ENCODE assay signal across 1 cellular context in the genomic region with DNA sequence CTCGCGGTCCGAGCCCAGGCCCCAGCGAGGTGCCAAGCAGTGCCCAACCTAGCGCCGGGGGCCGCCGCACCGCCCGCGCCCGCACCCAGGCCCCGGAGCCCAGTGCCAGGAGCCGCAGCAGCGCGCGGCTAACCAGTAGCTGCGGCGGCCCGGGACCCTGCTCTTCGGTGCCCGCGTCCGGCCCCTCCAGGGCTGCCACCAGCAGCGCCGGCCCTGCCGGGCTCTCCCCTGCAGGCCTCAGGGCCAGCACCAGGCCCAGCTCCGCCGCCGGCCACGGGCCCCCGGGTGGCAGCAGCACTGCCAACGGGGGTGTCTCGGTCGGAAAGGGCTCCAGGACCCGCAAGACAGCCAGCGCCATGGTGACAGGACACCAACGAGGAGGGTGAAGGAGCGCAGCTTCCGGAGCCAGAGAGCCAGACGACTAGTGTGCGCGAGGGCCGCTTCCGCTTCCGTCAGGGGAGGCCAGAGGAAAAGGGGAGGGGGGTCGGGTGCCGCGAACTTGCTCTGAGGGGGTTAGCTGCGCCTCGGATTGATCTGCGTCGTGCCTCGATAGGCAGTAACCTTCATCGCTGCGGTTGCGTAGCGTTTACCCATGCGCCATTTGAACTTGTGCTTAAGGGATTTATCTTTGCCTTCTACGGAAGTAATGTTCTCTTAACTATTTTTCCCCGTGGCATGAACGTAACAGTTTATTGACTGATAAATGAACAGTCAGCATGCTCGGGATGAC.
A peak's percentile ranks its signal among the peaks of the same experiment; 100 is the strongest.
TF ChIP-seq lines count a peak whose summit lies in the region.

A gene with protein sequence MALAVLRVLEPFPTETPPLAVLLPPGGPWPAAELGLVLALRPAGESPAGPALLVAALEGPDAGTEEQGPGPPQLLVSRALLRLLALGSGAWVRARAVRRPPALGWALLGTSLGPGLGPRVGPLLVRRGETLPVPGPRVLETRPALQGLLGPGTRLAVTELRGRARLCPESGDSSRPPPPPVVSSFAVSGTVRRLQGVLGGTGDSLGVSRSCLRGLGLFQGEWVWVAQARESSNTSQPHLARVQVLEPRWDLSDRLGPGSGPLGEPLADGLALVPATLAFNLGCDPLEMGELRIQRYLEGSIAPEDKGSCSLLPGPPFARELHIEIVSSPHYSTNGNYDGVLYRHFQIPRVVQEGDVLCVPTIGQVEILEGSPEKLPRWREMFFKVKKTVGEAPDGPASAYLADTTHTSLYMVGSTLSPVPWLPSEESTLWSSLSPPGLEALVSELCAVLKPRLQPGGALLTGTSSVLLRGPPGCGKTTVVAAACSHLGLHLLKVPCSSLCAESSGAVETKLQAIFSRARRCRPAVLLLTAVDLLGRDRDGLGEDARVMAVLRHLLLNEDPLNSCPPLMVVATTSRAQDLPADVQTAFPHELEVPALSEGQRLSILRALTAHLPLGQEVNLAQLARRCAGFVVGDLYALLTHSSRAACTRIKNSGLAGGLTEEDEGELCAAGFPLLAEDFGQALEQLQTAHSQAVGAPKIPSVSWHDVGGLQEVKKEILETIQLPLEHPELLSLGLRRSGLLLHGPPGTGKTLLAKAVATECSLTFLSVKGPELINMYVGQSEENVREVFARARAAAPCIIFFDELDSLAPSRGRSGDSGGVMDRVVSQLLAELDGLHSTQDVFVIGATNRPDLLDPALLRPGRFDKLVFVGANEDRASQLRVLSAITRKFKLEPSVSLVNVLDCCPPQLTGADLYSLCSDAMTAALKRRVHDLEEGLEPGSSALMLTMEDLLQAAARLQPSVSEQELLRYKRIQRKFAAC (minus strand): TSS at position 389 of the 730 bp plus-strand sequence. CDS start 31 bp downstream, at position 358.

TF ChIP-seq in HEK293, 187 proteins besides CTCF, POLR2A, EP300 and RAD21 (continued from another document and continues in another):
- TF ChIP-seq SP2 (tag by site-specific recombination; IDR thresholded peaks at IDR 0.05): peak; percentile 76
- TF ChIP-seq ZNF664 (tag by site-specific recombination; IDR thresholded peaks at IDR 0.05): no peak
- peak; percentile 80 for TF ChIP-seq FEZF1 (tag by site-specific recombination; IDR thresholded peaks at IDR 0.05)
- peak; percentile 6; the same call in 1 of the 2 replicates for TF ChIP-seq KLF1 (tag by site-specific recombination; IDR thresholded peaks at IDR 0.05)
- no peak for TF ChIP-seq HOXD13 (CRISPR knock-in tag; IDR thresholded peaks at IDR 0.05; ENCODE audit: borderline replicate concordance)
- peak; percentile 95 for TF ChIP-seq ZBTB17 (tag by site-specific recombination; IDR thresholded peaks at IDR 0.05)
- TF ChIP-seq ZNF155 (tag by site-specific recombination; IDR thresholded peaks at IDR 0.05): no peak
- TF ChIP-seq, protein P1, sequence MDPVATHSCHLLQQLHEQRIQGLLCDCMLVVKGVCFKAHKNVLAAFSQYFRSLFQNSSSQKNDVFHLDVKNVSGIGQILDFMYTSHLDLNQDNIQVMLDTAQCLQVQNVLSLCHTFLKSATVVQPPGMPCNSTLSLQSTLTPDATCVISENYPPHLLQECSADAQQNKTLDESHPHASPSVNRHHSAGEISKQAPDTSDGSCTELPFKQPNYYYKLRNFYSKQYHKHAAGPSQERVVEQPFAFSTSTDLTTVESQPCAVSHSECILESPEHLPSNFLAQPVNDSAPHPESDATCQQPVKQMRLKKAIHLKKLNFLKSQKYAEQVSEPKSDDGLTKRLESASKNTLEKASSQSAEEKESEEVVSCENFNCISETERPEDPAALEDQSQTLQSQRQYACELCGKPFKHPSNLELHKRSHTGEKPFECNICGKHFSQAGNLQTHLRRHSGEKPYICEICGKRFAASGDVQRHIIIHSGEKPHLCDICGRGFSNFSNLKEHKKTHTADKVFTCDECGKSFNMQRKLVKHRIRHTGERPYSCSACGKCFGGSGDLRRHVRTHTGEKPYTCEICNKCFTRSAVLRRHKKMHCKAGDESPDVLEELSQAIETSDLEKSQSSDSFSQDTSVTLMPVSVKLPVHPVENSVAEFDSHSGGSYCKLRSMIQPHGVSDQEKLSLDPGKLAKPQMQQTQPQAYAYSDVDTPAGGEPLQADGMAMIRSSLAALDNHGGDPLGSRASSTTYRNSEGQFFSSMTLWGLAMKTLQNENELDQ (tag by site-specific recombination; IDR thresholded peaks at IDR 0.05; ENCODE audit: low read depth): no peak
- TF ChIP-seq, protein P2, sequence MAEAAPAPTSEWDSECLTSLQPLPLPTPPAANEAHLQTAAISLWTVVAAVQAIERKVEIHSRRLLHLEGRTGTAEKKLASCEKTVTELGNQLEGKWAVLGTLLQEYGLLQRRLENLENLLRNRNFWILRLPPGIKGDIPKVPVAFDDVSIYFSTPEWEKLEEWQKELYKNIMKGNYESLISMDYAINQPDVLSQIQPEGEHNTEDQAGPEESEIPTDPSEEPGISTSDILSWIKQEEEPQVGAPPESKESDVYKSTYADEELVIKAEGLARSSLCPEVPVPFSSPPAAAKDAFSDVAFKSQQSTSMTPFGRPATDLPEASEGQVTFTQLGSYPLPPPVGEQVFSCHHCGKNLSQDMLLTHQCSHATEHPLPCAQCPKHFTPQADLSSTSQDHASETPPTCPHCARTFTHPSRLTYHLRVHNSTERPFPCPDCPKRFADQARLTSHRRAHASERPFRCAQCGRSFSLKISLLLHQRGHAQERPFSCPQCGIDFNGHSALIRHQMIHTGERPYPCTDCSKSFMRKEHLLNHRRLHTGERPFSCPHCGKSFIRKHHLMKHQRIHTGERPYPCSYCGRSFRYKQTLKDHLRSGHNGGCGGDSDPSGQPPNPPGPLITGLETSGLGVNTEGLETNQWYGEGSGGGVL (tag by site-specific recombination; IDR thresholded peaks at IDR 0.05): peak; percentile 60; the same call in 1 of the 2 replicates
- TF ChIP-seq ZSCAN23 (tag by site-specific recombination; IDR thresholded peaks at IDR 0.05): no peak
- TF ChIP-seq ZFP3 (tag by site-specific recombination; IDR thresholded peaks at IDR 0.05; ENCODE audit: low read depth): no peak
- 0 out of 2 replicates have a peak, but pooled peaks have one; percentile 17 for TF ChIP-seq ZNF677 (tag by site-specific recombination; IDR thresholded peaks at IDR 0.05)
- TF ChIP-seq, protein P3, sequence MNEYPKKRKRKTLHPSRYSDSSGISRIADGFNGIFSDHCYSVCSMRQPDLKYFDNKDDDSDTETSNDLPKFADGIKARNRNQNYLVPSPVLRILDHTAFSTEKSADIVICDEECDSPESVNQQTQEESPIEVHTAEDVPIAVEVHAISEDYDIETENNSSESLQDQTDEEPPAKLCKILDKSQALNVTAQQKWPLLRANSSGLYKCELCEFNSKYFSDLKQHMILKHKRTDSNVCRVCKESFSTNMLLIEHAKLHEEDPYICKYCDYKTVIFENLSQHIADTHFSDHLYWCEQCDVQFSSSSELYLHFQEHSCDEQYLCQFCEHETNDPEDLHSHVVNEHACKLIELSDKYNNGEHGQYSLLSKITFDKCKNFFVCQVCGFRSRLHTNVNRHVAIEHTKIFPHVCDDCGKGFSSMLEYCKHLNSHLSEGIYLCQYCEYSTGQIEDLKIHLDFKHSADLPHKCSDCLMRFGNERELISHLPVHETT (tag by site-specific recombination; IDR thresholded peaks at IDR 0.05): peak; percentile 65; the same call in 1 of the 2 replicates
- TF ChIP-seq, protein P4, sequence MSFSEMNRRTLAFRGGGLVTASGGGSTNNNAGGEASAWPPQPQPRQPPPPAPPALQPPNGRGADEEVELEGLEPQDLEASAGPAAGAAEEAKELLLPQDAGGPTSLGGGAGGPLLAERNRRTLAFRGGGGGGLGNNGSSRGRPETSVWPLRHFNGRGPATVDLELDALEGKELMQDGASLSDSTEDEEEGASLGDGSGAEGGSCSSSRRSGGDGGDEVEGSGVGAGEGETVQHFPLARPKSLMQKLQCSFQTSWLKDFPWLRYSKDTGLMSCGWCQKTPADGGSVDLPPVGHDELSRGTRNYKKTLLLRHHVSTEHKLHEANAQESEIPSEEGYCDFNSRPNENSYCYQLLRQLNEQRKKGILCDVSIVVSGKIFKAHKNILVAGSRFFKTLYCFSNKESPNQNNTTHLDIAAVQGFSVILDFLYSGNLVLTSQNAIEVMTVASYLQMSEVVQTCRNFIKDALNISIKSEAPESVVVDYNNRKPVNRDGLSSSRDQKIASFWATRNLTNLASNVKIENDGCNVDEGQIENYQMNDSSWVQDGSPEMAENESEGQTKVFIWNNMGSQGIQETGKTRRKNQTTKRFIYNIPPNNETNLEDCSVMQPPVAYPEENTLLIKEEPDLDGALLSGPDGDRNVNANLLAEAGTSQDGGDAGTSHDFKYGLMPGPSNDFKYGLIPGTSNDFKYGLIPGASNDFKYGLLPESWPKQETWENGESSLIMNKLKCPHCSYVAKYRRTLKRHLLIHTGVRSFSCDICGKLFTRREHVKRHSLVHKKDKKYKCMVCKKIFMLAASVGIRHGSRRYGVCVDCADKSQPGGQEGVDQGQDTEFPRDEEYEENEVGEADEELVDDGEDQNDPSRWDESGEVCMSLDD (tag by site-specific recombination; IDR thresholded peaks at IDR 0.05): peak; percentile 62
- TF ChIP-seq ZBTB48 (tag by site-specific recombination; IDR thresholded peaks at IDR 0.05): no peak
- TF ChIP-seq ZNF76 (tag by site-specific recombination; IDR thresholded peaks at IDR 0.05; ENCODE audit: borderline replicate concordance, low read depth): 0 out of 2 replicates have a peak, but pooled peaks have one; percentile 23
- TF ChIP-seq ZNF785 (tag by site-specific recombination; IDR thresholded peaks at IDR 0.05): no peak
- TF ChIP-seq ZNF629 (tag by site-specific recombination; IDR thresholded peaks at IDR 0.05): peak; percentile 87
- peak; percentile 56 for TF ChIP-seq SP7 (tag by site-specific recombination; IDR thresholded peaks at IDR 0.05)
- TF ChIP-seq, protein P5, sequence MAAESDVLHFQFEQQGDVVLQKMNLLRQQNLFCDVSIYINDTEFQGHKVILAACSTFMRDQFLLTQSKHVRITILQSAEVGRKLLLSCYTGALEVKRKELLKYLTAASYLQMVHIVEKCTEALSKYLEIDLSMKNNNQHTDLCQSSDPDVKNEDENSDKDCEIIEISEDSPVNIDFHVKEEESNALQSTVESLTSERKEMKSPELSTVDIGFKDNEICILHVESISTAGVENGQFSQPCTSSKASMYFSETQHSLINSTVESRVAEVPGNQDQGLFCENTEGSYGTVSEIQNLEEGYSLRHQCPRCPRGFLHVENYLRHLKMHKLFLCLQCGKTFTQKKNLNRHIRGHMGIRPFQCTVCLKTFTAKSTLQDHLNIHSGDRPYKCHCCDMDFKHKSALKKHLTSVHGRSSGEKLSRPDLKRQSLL (tag by site-specific recombination; IDR thresholded peaks at IDR 0.05): peak; percentile 88
- 0 out of 2 replicates have a peak, but pooled peaks have one; percentile 27 for TF ChIP-seq ZFP69B (tag by site-specific recombination; IDR thresholded peaks at IDR 0.05)
- no peak for TF ChIP-seq ZNF621 (tag by site-specific recombination; IDR thresholded peaks at IDR 0.05)
- TF ChIP-seq ZNF560 (tag by site-specific recombination; IDR thresholded peaks at IDR 0.05; ENCODE audit: borderline replicate concordance): no peak
- 0 out of 2 replicates have a peak, but pooled peaks have one; percentile 55 for TF ChIP-seq ZNF24 (tag by site-specific recombination; IDR thresholded peaks at IDR 0.05)
- no peak for TF ChIP-seq ZNF623 (tag by site-specific recombination; IDR thresholded peaks at IDR 0.05)
- no peak for TF ChIP-seq ZNF707 (tag by site-specific recombination; IDR thresholded peaks at IDR 0.05)
- no peak for TF ChIP-seq ZSCAN16 (tag by site-specific recombination; IDR thresholded peaks at IDR 0.05)
- TF ChIP-seq KLF10 (tag by site-specific recombination; IDR thresholded peaks at IDR 0.05): 0 out of 2 replicates have a peak, but pooled peaks have one; percentile 38
- TF ChIP-seq ZNF792 (tag by site-specific recombination; IDR thresholded peaks at IDR 0.05): no peak
- peak; percentile 76 for TF ChIP-seq GLIS1 (tag by site-specific recombination; IDR thresholded peaks at IDR 0.05)
- no peak for TF ChIP-seq GLI2 (tag by site-specific recombination; IDR thresholded peaks at IDR 0.05; ENCODE audit: borderline replicate concordance, low read depth)
- TF ChIP-seq, protein P6, sequence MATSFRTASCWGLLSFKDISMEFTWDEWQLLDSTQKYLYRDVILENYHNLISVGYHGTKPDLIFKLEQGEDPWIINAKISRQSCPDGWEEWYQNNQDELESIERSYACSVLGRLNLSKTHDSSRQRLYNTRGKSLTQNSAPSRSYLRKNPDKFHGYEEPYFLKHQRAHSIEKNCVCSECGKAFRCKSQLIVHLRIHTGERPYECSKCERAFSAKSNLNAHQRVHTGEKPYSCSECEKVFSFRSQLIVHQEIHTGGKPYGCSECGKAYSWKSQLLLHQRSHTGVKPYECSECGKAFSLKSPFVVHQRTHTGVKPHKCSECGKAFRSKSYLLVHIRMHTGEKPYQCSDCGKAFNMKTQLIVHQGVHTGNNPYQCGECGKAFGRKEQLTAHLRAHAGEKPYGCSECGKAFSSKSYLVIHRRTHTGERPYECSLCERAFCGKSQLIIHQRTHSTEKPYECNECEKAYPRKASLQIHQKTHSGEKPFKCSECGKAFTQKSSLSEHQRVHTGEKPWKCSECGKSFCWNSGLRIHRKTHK (tag by site-specific recombination; IDR thresholded peaks at IDR 0.05): no peak
- TF ChIP-seq ZNF132 (tag by site-specific recombination; IDR thresholded peaks at IDR 0.05; ENCODE audit: borderline replicate concordance): no peak
- no peak for TF ChIP-seq ZNF433 (tag by site-specific recombination; IDR thresholded peaks at IDR 0.05; ENCODE audit: low read depth)
- TF ChIP-seq, protein P7, sequence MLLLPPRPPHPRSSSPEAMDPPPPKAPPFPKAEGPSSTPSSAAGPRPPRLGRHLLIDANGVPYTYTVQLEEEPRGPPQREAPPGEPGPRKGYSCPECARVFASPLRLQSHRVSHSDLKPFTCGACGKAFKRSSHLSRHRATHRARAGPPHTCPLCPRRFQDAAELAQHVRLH (tag by site-specific recombination; IDR thresholded peaks at IDR 0.05): peak; percentile 51; the same call in 1 of the 2 replicates
- no peak for TF ChIP-seq ZNF768 (tag by site-specific recombination; IDR thresholded peaks at IDR 0.05)
- TF ChIP-seq, protein P8, sequence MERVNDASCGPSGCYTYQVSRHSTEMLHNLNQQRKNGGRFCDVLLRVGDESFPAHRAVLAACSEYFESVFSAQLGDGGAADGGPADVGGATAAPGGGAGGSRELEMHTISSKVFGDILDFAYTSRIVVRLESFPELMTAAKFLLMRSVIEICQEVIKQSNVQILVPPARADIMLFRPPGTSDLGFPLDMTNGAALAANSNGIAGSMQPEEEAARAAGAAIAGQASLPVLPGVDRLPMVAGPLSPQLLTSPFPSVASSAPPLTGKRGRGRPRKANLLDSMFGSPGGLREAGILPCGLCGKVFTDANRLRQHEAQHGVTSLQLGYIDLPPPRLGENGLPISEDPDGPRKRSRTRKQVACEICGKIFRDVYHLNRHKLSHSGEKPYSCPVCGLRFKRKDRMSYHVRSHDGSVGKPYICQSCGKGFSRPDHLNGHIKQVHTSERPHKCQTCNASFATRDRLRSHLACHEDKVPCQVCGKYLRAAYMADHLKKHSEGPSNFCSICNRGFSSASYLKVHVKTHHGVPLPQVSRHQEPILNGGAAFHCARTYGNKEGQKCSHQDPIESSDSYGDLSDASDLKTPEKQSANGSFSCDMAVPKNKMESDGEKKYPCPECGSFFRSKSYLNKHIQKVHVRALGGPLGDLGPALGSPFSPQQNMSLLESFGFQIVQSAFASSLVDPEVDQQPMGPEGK (tag by site-specific recombination; IDR thresholded peaks at IDR 0.05): peak; percentile 93
- TF ChIP-seq KLF7 (tag by site-specific recombination; IDR thresholded peaks at IDR 0.05; ENCODE audit: borderline replicate concordance): no peak
- 0 out of 2 replicates have a peak, but pooled peaks have one; percentile 35 for TF ChIP-seq ZNF184 (tag by site-specific recombination; IDR thresholded peaks at IDR 0.05)
- TF ChIP-seq ZNF501 (tag by site-specific recombination; IDR thresholded peaks at IDR 0.05): peak; percentile 83; the same call in 1 of the 2 replicates
- TF ChIP-seq ZNF394 (tag by site-specific recombination; IDR thresholded peaks at IDR 0.05; ENCODE audit: borderline replicate concordance): peak; percentile 78; the same call in 1 of the 2 replicates
- peak; percentile 72 for TF ChIP-seq ZXDB (tag by site-specific recombination; IDR thresholded peaks at IDR 0.05)
- 0 out of 2 replicates have a peak, but pooled peaks have one; percentile 19 for TF ChIP-seq ZNF660 (tag by site-specific recombination; IDR thresholded peaks at IDR 0.05)
